In the genomic region with DNA sequence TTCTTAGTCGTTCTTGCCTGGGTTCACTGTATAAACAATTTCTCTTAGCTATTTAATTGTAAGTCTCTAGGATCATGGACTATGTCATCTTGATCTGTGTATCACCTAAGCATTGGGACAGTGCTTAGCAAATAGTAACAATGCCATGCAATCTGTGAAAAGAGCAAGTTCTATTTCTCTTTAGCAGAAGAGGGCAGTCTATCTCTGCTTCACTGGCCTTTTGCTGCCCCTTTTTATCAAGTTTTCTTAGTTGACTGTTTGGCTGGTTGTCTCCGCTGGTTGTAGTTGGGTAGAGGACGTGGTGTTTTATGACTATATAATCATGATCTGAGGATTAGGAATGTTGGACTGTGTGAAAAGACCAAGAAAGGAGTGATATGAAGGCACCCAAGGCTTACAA, we compare ENCODE assay signal across 19 cellular contexts.
DNase-seq lines count a peak whose midpoint lies in the region; ATAC-seq and TF ChIP-seq lines count a peak whose summit lies in the region.
"Had no signal": no experiment of that assay in that cellular context is flagged by ENCODE, and none has a peak within 500 bp of the region (broad histone marks: within the 10 kb centered on the region; RNA-seq: fewer than 3 reads in every experiment).

No MANE protein-coding gene starts in this region.

- no peak overlapping the region for H3K4me3 ChIP-seq in IMR-90 (ENCODE audit: insufficient read depth, low read depth, low read length)
- no peak overlapping the region for H3K4me3 ChIP-seq in choroid plexus epithelial cell (ENCODE audit: low read depth, low read length)
- H3K4me3 ChIP-seq: gastrocnemius medialis, tibial nerve had no signal

- ATAC-seq in IMR-90 (ENCODE audit: low read depth) = no peak
- ATAC-seq in HG03354 (IDR thresholded peaks at IDR 0.05; ENCODE audit: poor library complexity, severe bottlenecking, unreplicated experiment) = no peak
- ATAC-seq: activated T-helper 17 cell treated with anti-CD3 and anti-CD28 coated beads, Interleukin-2, amount 50 U/mL, for 72 hours; gastrocnemius medialis; left lobe of liver had no signal

- dilution Hi-C loops in IMR-90 (cut with HindIII; ENCODE audit: low sequenced_read_pairs, unreplicated experiment) = no loop called here

- H3K18ac ChIP-seq in IMR-90 (ENCODE audit: low read depth, low read length) = no peak overlapping the region

- no peak overlapping the region for H4K91ac ChIP-seq in IMR-90 (ENCODE audit: insufficient read depth, low read depth, low read length)

- H3K36me3 ChIP-seq in IMR-90 (ENCODE audit: control insufficient read depth, insufficient read depth, low read length) = no peaks in the 10 kb centered on the region
- H3K36me3 ChIP-seq: gastrocnemius medialis, tibial nerve had no signal

- H2AK5ac ChIP-seq in IMR-90 (ENCODE audit: low read depth, low read length) = no peak overlapping the region

- no peaks in the 10 kb centered on the region for H3K27me3 ChIP-seq in IMR-90 (ENCODE audit: control insufficient read depth, insufficient read depth, low read length)
- H3K27me3 ChIP-seq: gastrocnemius medialis, tibial nerve had no signal

- H3K4me1 ChIP-seq in IMR-90 (ENCODE audit: control insufficient read depth, insufficient read depth, low read length) = no peaks in the 10 kb centered on the region
- H3K4me1 ChIP-seq: gastrocnemius medialis, tibial nerve had no signal

- H3K56ac ChIP-seq in IMR-90 (ENCODE audit: extremely low read depth, insufficient read depth, low read length) = no peak overlapping the region

- no peaks in the 10 kb centered on the region for H3K9me3 ChIP-seq in IMR-90 (ENCODE audit: control insufficient read depth, insufficient read depth, low read length)
- H3K9me3 ChIP-seq: gastrocnemius medialis, tibial nerve had no signal

- no peak overlapping the region for H2AK9ac ChIP-seq in IMR-90 (replicated peaks; ENCODE audit: low read depth, low read length, poor library complexity)

- CTCF ChIA-PET in IMR-90 (lab: Yijun Ruan, JAX) = no interaction called here

- in situ Hi-C loops in IMR-90 (cut with MboI; ENCODE audit: low sequenced_read_pairs) = no loop called here
- in situ Hi-C loops in KBM-7 (cut with MboI; ENCODE audit: low pct_unique_long_range_greater_than_20kb, low sequenced_read_pairs) = no loop called here

- no peak overlapping the region for H2BK20ac ChIP-seq in IMR-90 (ENCODE audit: low read depth, low read length)

- POLR2A ChIA-PET in IMR-90 (lab: Charles Lee; ENCODE audit: unreplicated experiment) = no interaction called here

- no peak overlapping the region for H3K4ac ChIP-seq in IMR-90 (ENCODE audit: low read depth, low read length)

- no peak overlapping the region for H4K5ac ChIP-seq in IMR-90 (ENCODE audit: low read depth, low read length)

- no peak overlapping the region for H3K27ac ChIP-seq in IMR-90 (ENCODE audit: insufficient read depth, low read length)
- H3K27ac ChIP-seq: gastrocnemius medialis, HL-60, tibial nerve had no signal

- no peak overlapping the region for H3K14ac ChIP-seq in IMR-90 (replicated peaks; ENCODE audit: low read depth, low read length)

- no peak overlapping the region for H2AFZ ChIP-seq in IMR-90 (replicated peaks; ENCODE audit: low read length, poor library complexity)

- H3K4me2 ChIP-seq in IMR-90 (ENCODE audit: low read depth, low read length) = no peak overlapping the region

- no peak overlapping the region for H3K23ac ChIP-seq in IMR-90 (ENCODE audit: low read depth, low read length)

- H3K9ac ChIP-seq in IMR-90 (ENCODE audit: low read depth, low read length) = no peak overlapping the region

- TF ChIP-seq CTCF in IMR-90 (conservative IDR thresholded peaks at IDR 0.05; ENCODE audit: low read depth, low read length) (0 out of 2 replicates have a peak, but pooled peaks have one; percentile 13), choroid plexus epithelial cell (conservative IDR thresholded peaks at IDR 0.05; ENCODE audit: low read depth, low read length) (peak; percentile 24)

- BruUV-seq in IMR-90 (replicated peaks; lab: Mats Ljungman, UMichigan) = no TSS peak

- no CpG with 5 or more reads among the region's 3 CpGs for WGBS in IMR-90 (ENCODE audit: extremely low coverage in 2 of 2, insufficient read length in 1 of 2), 2 experiments

- no peak overlapping the region for H2BK5ac ChIP-seq in IMR-90 (ENCODE audit: low read depth, low read length, poor library complexity, severe bottlenecking)

- TF ChIP-seq POLR2A in IMR-90 (IDR thresholded peaks at IDR 0.05; ENCODE audit: low read depth, low read length) = no peak

- TF ChIP-seq RAD21 in IMR-90 (IDR thresholded peaks at IDR 0.05; ENCODE audit: low read length) = peak; percentile 30

- intact Hi-C loops in IMR-90 (cut with micrococcal nuclease) = no loop called here

- no peaks in the 10 kb centered on the region for H4K20me1 ChIP-seq in IMR-90 (ENCODE audit: insufficient read depth, low read length)

- no peak overlapping the region for H2BK15ac ChIP-seq in IMR-90 (ENCODE audit: low read depth, low read length)

- no peak overlapping the region for H4K8ac ChIP-seq in IMR-90 (ENCODE audit: low read depth in 2 of 2, low read length in 2 of 2)

- DNase-seq in AG08396 (ENCODE audit: low spot score) = peak; percentile 3
- DNase-seq in IMR-90 = no peak
- peak; percentile 11 for DNase-seq in choroid plexus epithelial cell (ENCODE audit: low read depth)
- peak; percentile 1 for DNase-seq in iris pigment epithelial cell (ENCODE audit: low read depth)
- DNase-seq in NCI-H1092 (lab: John Stamatoyannopoulos, UW) = no peak
- DNase-seq in KBM-7 = no peak
- no peak for DNase-seq in NCI-H510A treated with DMSO at 0.1 percent for 48 hours (lab: John Stamatoyannopoulos, UW)
- DNase-seq: activated CD4-positive, alpha-beta T cell treated with anti-CD3 and anti-CD28 coated beads for 48 hours; gastrocnemius medialis; NCI-H146; NCI-H2227 treated with DMSO at 0.1 percent for 48 hours; NCI-H82; small intestine; stimulated activated CD4-positive, alpha-beta T cell treated with anti-CD3 and anti-CD28 coated beads, Interleukin-4, amount 100 ng/mL, for 1 hour had no signal

- H3K9me1 ChIP-seq in IMR-90 (ENCODE audit: insufficient read depth, low read length) = no peaks in the 10 kb centered on the region

- no peaks in the 10 kb centered on the region for H3K79me1 ChIP-seq in IMR-90 (ENCODE audit: low read depth in 1 of 2, low read length in 2 of 2)

- H2BK120ac ChIP-seq in IMR-90 (ENCODE audit: low read depth, low read length) = no peak overlapping the region

TF ChIP-seq in IMR-90, 13 proteins besides CTCF, POLR2A, EP300 and RAD21:
- TF ChIP-seq SMC3 (IDR thresholded peaks at IDR 0.05; ENCODE audit: low read depth, low read length) (no peak), MAFK (IDR thresholded peaks at IDR 0.05; ENCODE audit: low read depth, low read length) (no peak)
TF ChIP-seq in IMR-90: peak in this region for 0.

Comparison
In these comparisons a context has a peak if more than half of its experiments do, and no peak if none do; other contexts are left out.
1. DNase-seq: peak in AG08396 (single experiment), choroid plexus epithelial cell (single experiment) and iris pigment epithelial cell (single experiment); none in IMR-90 (single experiment), NCI-H1092 (single experiment), KBM-7 (single experiment) and NCI-H510A treated with DMSO at 0.1 percent for 48 hours (single experiment).